In the genomic region with DNA sequence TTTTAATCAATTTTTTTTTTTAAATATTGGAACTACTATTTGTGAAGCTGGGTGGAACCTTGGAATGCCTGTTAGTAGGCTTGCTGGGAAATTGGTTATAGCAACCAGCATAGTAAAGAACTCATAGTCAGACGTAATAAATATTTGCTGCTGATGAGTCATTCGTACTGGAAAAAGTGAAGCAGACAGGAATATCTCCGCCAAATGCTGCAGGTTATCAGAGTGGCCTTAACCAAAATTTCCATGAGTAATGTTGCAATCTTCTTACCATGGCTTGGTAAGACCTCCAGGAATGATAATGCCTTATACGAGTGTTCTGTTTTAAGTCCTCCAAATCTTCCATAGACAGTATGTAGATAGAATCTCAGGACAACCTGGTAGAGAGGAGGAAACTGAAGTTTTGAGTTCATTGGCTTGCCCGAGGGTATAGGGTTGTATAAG, we compare ENCODE assay signal across 9 cellular contexts. TPM values are rescaled to one million over a fixed set of nuclear protein-coding genes. Genes with fewer than 3 reads are reported as not detected.
DNase-seq lines count a peak whose midpoint lies in the region; ATAC-seq, FAIRE-seq and TF ChIP-seq lines count a peak whose summit lies in the region.
"Had no signal": no experiment of that assay in that cellular context is flagged by ENCODE, and none has a peak within 500 bp of the region (broad histone marks: within the 10 kb centered on the region; RNA-seq: fewer than 3 reads in every experiment).

No MANE protein-coding gene starts in this region.

- FAIRE-seq in astrocyte (lab: Jason Lieb, UNC): peak; percentile 76

- H3K4me2 ChIP-seq in astrocyte (ENCODE audit: low read length): peak overlapping the region; percentile 68
- no peak overlapping the region for H3K4me2 ChIP-seq in MM.1S (ENCODE audit: low read depth, low read length)

- H2AFZ ChIP-seq in astrocyte (ENCODE audit: low read depth, low read length) (no peak overlapping the region), MM.1S (ENCODE audit: low read length) (no peak overlapping the region)

- peak; percentile 24 for ATAC-seq in activated CD8-positive, alpha-beta memory T cell treated with anti-CD3 and anti-CD28 coated beads, Interleukin-2, amount 10 ng/mL, durations not matched to agents 7 days and 5 days

- H3K9ac ChIP-seq in astrocyte (ENCODE audit: low read length) (peak overlapping the region; percentile 76), MM.1S (ENCODE audit: low read length) (no peak overlapping the region)

- H4K20me1 ChIP-seq in astrocyte (ENCODE audit: insufficient read depth, low read length) (no peaks in the 10 kb centered on the region), MM.1S (ENCODE audit: insufficient read depth, low read length) (no peaks in the 10 kb centered on the region)

- H3K27ac ChIP-seq in astrocyte (ENCODE audit: low read depth, low read length) (peak overlapping the region; percentile 97), MM.1S (ENCODE audit: low read length) (no peak overlapping the region), caudate nucleus (ENCODE audit: low read depth, low read length) (no peak overlapping the region)
- H3K27ac ChIP-seq: C4-2B had no signal

- no peaks in the 10 kb centered on the region for H3K27me3 ChIP-seq in astrocyte (ENCODE audit: insufficient read depth, low read length)
- H3K27me3 ChIP-seq in kidney epithelial cell (ENCODE audit: control insufficient read depth, insufficient read depth, low read length): no peaks in the 10 kb centered on the region
- no peaks in the 10 kb centered on the region for H3K27me3 ChIP-seq in MM.1S (replicated peaks; ENCODE audit: insufficient read depth, low read length)

- no peak overlapping the region for H3K4me3 Mint-ChIP-seq in activated CD8-positive, alpha-beta memory T cell treated with anti-CD3 and anti-CD28 coated beads, Interleukin-2, amount 10 ng/mL, durations not matched to agents 7 days and 5 days
- no peak overlapping the region for H3K4me3 Mint-ChIP-seq in astrocyte (ENCODE audit: unreplicated experiment)
- peak overlapping the region; percentile 78 for H3K4me3 Mint-ChIP-seq in type B pancreatic cell

- no peak for TF ChIP-seq CTCF in astrocyte (IDR thresholded peaks at IDR 0.05; ENCODE audit: insufficient read depth, low read depth, low read length)
- TF ChIP-seq CTCF in kidney epithelial cell (IDR thresholded peaks at IDR 0.05; ENCODE audit: insufficient read depth, low read length, poor library complexity, severe bottlenecking): no peak
- no peak for TF ChIP-seq CTCF in type B pancreatic cell (conservative IDR thresholded peaks at IDR 0.05)
- no peak for TF ChIP-seq CTCF in MM.1S (IDR thresholded peaks at IDR 0.05; ENCODE audit: low read length)

- DNase-seq in activated CD8-positive, alpha-beta memory T cell treated with anti-CD3 and anti-CD28 coated beads, Interleukin-2, amount 10 ng/mL, durations not matched to agents 7 days and 5 days: no peak
- DNase-seq in activated CD8-positive, alpha-beta memory T cell treated with anti-CD3 and anti-CD28 coated beads for 24 hours: no peak
- DNase-seq in astrocyte (ENCODE audit: low read depth) (peak; percentile 99), kidney epithelial cell (ENCODE audit: low read depth) (peak; percentile 70), type B pancreatic cell (ENCODE audit: extremely low spot score, unreplicated experiment) (no peak), MM.1S (no peak), caudate nucleus (lab: John Stamatoyannopoulos, UW) (no peak)
- no peak for DNase-seq in activated CD8-positive, alpha-beta memory T cell treated with anti-CD3 and anti-CD28 coated beads, Interleukin-2, amount 50 U/mL, for 48 hours

- no peaks in the 10 kb centered on the region for H3K27me3 Mint-ChIP-seq in activated CD8-positive, alpha-beta memory T cell treated with anti-CD3 and anti-CD28 coated beads, Interleukin-2, amount 10 ng/mL, durations not matched to agents 7 days and 5 days
- H3K27me3 Mint-ChIP-seq in astrocyte (ENCODE audit: low read depth, unreplicated experiment) (no peaks in the 10 kb centered on the region), type B pancreatic cell (no peaks in the 10 kb centered on the region)

- peaks cover 63% of the 10 kb centered on the region for H3K4me1 Mint-ChIP-seq in activated CD8-positive, alpha-beta memory T cell treated with anti-CD3 and anti-CD28 coated beads, Interleukin-2, amount 10 ng/mL, durations not matched to agents 7 days and 5 days
- H3K4me1 Mint-ChIP-seq in astrocyte (ENCODE audit: low read depth, unreplicated experiment) (peaks cover 65% of the 10 kb centered on the region), type B pancreatic cell (ENCODE audit: unreplicated experiment) (peaks cover 44% of the 10 kb centered on the region)

- H3K36me3 ChIP-seq in astrocyte (ENCODE audit: insufficient read depth, low read length) (no peaks in the 10 kb centered on the region), kidney epithelial cell (ENCODE audit: control insufficient read depth, insufficient read depth, low read length) (no peaks in the 10 kb centered on the region), MM.1S (replicated peaks; ENCODE audit: insufficient read depth, low read length) (no peaks in the 10 kb centered on the region)

- no peaks in the 10 kb centered on the region for H3F3A ChIP-seq in MM.1S (ENCODE audit: insufficient read depth, low read length)

- no peak overlapping the region for H3K4me3 ChIP-seq in astrocyte (ENCODE audit: insufficient read depth, low read depth, low read length)
- no peak overlapping the region for H3K4me3 ChIP-seq in kidney epithelial cell (ENCODE audit: low read depth, low read length)
- no peak overlapping the region for H3K4me3 ChIP-seq in MM.1S (ENCODE audit: low read length)

- H3K9me2 ChIP-seq in MM.1S (replicated peaks; ENCODE audit: insufficient read depth, low read length): no peaks in the 10 kb centered on the region

- H3K27ac Mint-ChIP-seq in activated CD8-positive, alpha-beta memory T cell treated with anti-CD3 and anti-CD28 coated beads, Interleukin-2, amount 10 ng/mL, durations not matched to agents 7 days and 5 days: peak overlapping the region; percentile 19
- peak overlapping the region; percentile 100 for H3K27ac Mint-ChIP-seq in astrocyte (ENCODE audit: unreplicated experiment)
- H3K27ac Mint-ChIP-seq in type B pancreatic cell: peak overlapping the region; percentile 98

- CTCF ChIA-PET in activated CD8-positive, alpha-beta memory T cell treated with anti-CD3 and anti-CD28 coated beads, Interleukin-2, amount 10 ng/mL, durations not matched to agents 7 days and 5 days (lab: Charles Lee): interaction anchor here (1.0 kb wide), 1 partner anchor 42 kb away, joined by 3 read pairs; no protein-coding TSS in a partner anchor

- H3K9me3 ChIP-seq in astrocyte (ENCODE audit: insufficient read depth, low read depth, low read length) (no peaks in the 10 kb centered on the region), MM.1S (replicated peaks; ENCODE audit: insufficient read depth, low read length) (no peaks in the 10 kb centered on the region)

- H3K36me3 Mint-ChIP-seq in activated CD8-positive, alpha-beta memory T cell treated with anti-CD3 and anti-CD28 coated beads, Interleukin-2, amount 10 ng/mL, durations not matched to agents 7 days and 5 days: peaks cover 6% of the 10 kb centered on the region
- H3K36me3 Mint-ChIP-seq in astrocyte (ENCODE audit: low read depth, unreplicated experiment) (peaks cover 10% of the 10 kb centered on the region), type B pancreatic cell (peaks cover 22% of the 10 kb centered on the region)

- peaks cover 67% of the 10 kb centered on the region for H3K4me1 ChIP-seq in astrocyte (ENCODE audit: insufficient read depth, low read length)
- peaks cover 20% of the 10 kb centered on the region for H3K4me1 ChIP-seq in MM.1S (ENCODE audit: low read length)

- no peaks in the 10 kb centered on the region for H3K9me3 Mint-ChIP-seq in activated CD8-positive, alpha-beta memory T cell treated with anti-CD3 and anti-CD28 coated beads, Interleukin-2, amount 10 ng/mL, durations not matched to agents 7 days and 5 days (ENCODE audit: low read depth)
- H3K9me3 Mint-ChIP-seq in astrocyte (ENCODE audit: unreplicated experiment) (no peaks in the 10 kb centered on the region), type B pancreatic cell (peaks cover 3% of the 10 kb centered on the region)

- H3K79me2 ChIP-seq in astrocyte (ENCODE audit: insufficient read depth, low read length) (peaks cover 67% of the 10 kb centered on the region), MM.1S (ENCODE audit: low read length) (peaks cover 83% of the 10 kb centered on the region)

RNA-seq across cellular contexts. Expression of a gene that starts 34.2 kb away (rescaled TPM):
- total RNA-seq in activated CD8-positive, alpha-beta memory T cell treated with anti-CD3 and anti-CD28 coated beads, Interleukin-2, amount 10 ng/mL, durations not matched to agents 7 days and 5 days: 10 to 100 TPM in 1 of 2 experiments, 1 to 10 TPM in 1; 9.7 to 13.4 TPM
- total RNA-seq in astrocyte (66.5 and 70.2 TPM in 2 replicates), kidney epithelial cell (42.4 and 45.0 TPM in 2 replicates), type B pancreatic cell (ENCODE audit: low replicate concordance) (43.7 and 81.7 TPM in 2 replicates)

Comparison
In these comparisons a context has a peak if more than half of its experiments do, and no peak if none do; other contexts are left out.
1. DNase-seq: peak in astrocyte (single experiment) and kidney epithelial cell (single experiment); none in activated CD8-positive, alpha-beta memory T cell treated with anti-CD3 and anti-CD28 coated beads, Interleukin-2, amount 10 ng/mL, durations not matched to agents 7 days and 5 days (single experiment), activated CD8-positive, alpha-beta memory T cell treated with anti-CD3 and anti-CD28 coated beads for 24 hours (single experiment), type B pancreatic cell (single experiment), MM.1S (single experiment), caudate nucleus (0 of 61) and activated CD8-positive, alpha-beta memory T cell treated with anti-CD3 and anti-CD28 coated beads, Interleukin-2, amount 50 U/mL, for 48 hours (single experiment).
2. H3K27ac Mint-ChIP-seq: peak in every context shown above with its lines; median percentile 100 in astrocyte; 98 in type B pancreatic cell; 19 in activated CD8-positive, alpha-beta memory T cell treated with anti-CD3 and anti-CD28 coated beads, Interleukin-2, amount 10 ng/mL, durations not matched to agents 7 days and 5 days.